Comparison of ENCODE assay signal across 8 cellular contexts in the genomic region with DNA sequence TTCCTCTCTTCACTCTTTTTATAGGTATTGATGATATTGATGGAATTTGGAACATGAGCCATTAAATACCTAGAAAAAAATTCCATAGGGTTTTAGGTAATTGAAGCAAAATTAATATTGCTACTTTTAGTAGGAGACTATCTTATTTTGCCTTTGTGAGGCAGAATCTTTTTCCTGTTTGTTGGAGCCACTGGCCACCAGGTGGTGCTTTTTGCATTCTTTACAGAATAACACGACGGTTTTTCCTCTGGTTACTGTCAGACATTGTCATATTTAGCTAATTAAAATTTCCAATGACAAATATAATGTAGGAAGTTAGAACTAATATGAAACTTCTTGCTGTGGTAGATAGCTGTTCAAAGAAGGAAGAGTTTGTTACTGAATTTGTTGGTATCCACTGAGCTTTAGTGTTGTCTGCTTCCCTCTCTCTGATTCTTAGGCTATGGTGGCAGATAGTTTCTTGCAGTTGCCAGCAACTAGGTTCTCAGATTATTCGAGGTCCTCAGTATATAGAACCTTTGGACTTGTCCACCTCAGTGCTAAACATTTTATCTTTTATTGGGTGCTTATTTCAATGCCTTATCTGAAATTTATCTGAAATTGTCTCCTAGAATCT. TPM values are rescaled to one million over a fixed set of nuclear protein-coding genes. Genes with fewer than 3 reads are reported as not detected.
A peak's percentile ranks its signal among the peaks of the same experiment; 100 is the strongest.
DNase-seq lines count a peak whose midpoint lies in the region; ATAC-seq and TF ChIP-seq lines count a peak whose summit lies in the region.

No MANE protein-coding gene starts in this region.

- peak in 4 of 5 donors; percentile 26 to 29 (median 27) for DNase-seq in heart left ventricle
- DNase-seq in cardiac septum (ENCODE audit: low spot score) = no peak
- DNase-seq in NOMO-1 (lab: John Stamatoyannopoulos, UW; ENCODE audit: unreplicated experiment in 2 of 2) = peak; percentile 15
- DNase-seq in activated T-helper 9 cell treated with anti-CD3 and anti-CD28 coated beads, Interleukin-2, amount 50 U/mL, for 16 hours (ENCODE audit: low read depth) = peak; percentile 14
- peak; percentile 25 for DNase-seq in foreskin melanocyte
- DNase-seq in prostate gland (ENCODE audit: low spot score) = peak; percentile 20
- no peak for DNase-seq in mesenteric fat pad (ENCODE audit: low spot score)

- TF ChIP-seq POLR2A in heart left ventricle (IDR thresholded peaks at IDR 0.05) = no peak
- TF ChIP-seq POLR2A in prostate gland (IDR thresholded peaks at IDR 0.05) = no peak

- WGBS in heart left ventricle, 4 donors = 8 to 11% (median 10%) methylated on average over 3 of the region's 3 CpGs
- 10% methylated on average over 3 of the region's 3 CpGs for WGBS in prostate gland

- no peak overlapping the region for H3K4me3 ChIP-seq in heart left ventricle
- H3K4me3 ChIP-seq in prostate gland = no peak overlapping the region

- H3K9me3 ChIP-seq in heart left ventricle (no peaks in the 10 kb centered on the region), prostate gland (no peaks in the 10 kb centered on the region)

- TF ChIP-seq CTCF in heart left ventricle (IDR thresholded peaks at IDR 0.05) = peak; percentile 51 to 80 (median 68)
- TF ChIP-seq CTCF in prostate gland (IDR thresholded peaks at IDR 0.05) = peak in 3 of 4 experiments; percentile 69 to 76 (median 69)

- intact Hi-C loops in heart left ventricle (cut with DNase I) = loop anchor here in 6 of 10 donors (2.0 to 10.0 kb wide), 5 partner anchors 57 to 124 kb away; partner anchors contain the start of gene TBC1D15 (in 1 of the 6)
- intact Hi-C loops in cardiac septum (cut with DNase I) = loop anchor here (2.0 kb wide), 1 partner anchor 64 kb away; no protein-coding TSS in a partner anchor
- intact Hi-C loops in prostate gland (cut with DNase I) = loop anchor here (5.0 kb wide), 1 partner anchor 67 kb away; no protein-coding TSS in a partner anchor

- ATAC-seq in heart left ventricle = peak in 2 of 4 donors; percentile 54 to 62
- ATAC-seq in HG02884 (IDR thresholded peaks at IDR 0.05; ENCODE audit: unreplicated experiment) = peak; percentile 47

- H3K27me3 ChIP-seq in heart left ventricle (no peaks in the 10 kb centered on the region), prostate gland (replicated peaks; ENCODE audit: insufficient read depth) (no peaks in the 10 kb centered on the region)

- H3K4me1 ChIP-seq in heart left ventricle (peaks cover 0 to 21% (median 9%) of the 10 kb centered on the region in 12 donors), prostate gland (replicated peaks) (no peaks in the 10 kb centered on the region)

- H3K27ac ChIP-seq in heart left ventricle (no peak overlapping the region), prostate gland (no peak overlapping the region)

- H3K36me3 ChIP-seq in heart left ventricle (peaks cover 0 to 86% (median 77%) of the 10 kb centered on the region in 9 donors), prostate gland (no peaks in the 10 kb centered on the region)

RNA-seq across cellular contexts. Expression of gene RAB21, which starts 25.7 kb away (rescaled TPM):
- total RNA-seq in heart left ventricle (100 to 1,000 TPM in 7 of 9 donors, 10 to 100 TPM in 2; 42.4 to 236 (median 198) TPM), cardiac septum (191 TPM), prostate gland (10 to 100 TPM; 20.8 to 23.7 TPM), mesenteric fat pad (99.5 TPM)
- 10 to 100 TPM; 25.3 to 81.8 TPM for polyA plus RNA-seq in heart left ventricle

RNA-seq across cellular contexts. Expression of gene TBC1D15, which starts 59.2 kb away (rescaled TPM):
- total RNA-seq in heart left ventricle (10 to 100 TPM; 10.5 to 36.2 (median 24.9) TPM), cardiac septum (23.1 TPM), prostate gland (10 to 100 TPM; 41.2 to 42.1 TPM), mesenteric fat pad (61.7 TPM)
- 10 to 100 TPM; 12.1 to 15.0 TPM for polyA plus RNA-seq in heart left ventricle

Comparison
In these comparisons a context has a peak if more than half of its experiments do, and no peak if none do; other contexts are left out.
1. DNase-seq: peak in heart left ventricle (4 of 5), NOMO-1 (2 of 2), activated T-helper 9 cell treated with anti-CD3 and anti-CD28 coated beads, Interleukin-2, amount 50 U/mL, for 16 hours (single experiment), foreskin melanocyte (single experiment) and prostate gland (single experiment); none in cardiac septum (single experiment) and mesenteric fat pad (single experiment).